In genomic region chr9:33081128-33081851, GRCh38 we compare ENCODE assay signal across 8 cellular contexts. TPM values are rescaled to one million over a fixed set of nuclear protein-coding genes. Genes with fewer than 3 reads are reported as not detected.
DNase-seq lines count a peak whose midpoint lies in the region; ATAC-seq and TF ChIP-seq lines count a peak whose summit lies in the region.

No MANE protein-coding gene starts in this region.

- H3K27me3 ChIP-seq in neural progenitor cell = no peaks in the 10 kb centered on the region
- no peaks in the 10 kb centered on the region for H3K27me3 ChIP-seq in thoracic aorta (replicated peaks; ENCODE audit: insufficient read depth)

- peaks cover 10% of the 10 kb centered on the region for H3K4me1 Mint-ChIP-seq in CD14-positive monocyte
- peaks cover 4% of the 10 kb centered on the region for H3K4me1 Mint-ChIP-seq in neural progenitor cell

- no peaks in the 10 kb centered on the region for H4K20me1 ChIP-seq in neural progenitor cell (ENCODE audit: low read depth)

- no peaks in the 10 kb centered on the region for H3K36me3 ChIP-seq in neural progenitor cell
- H3K36me3 ChIP-seq in thoracic aorta = no peaks in the 10 kb centered on the region

- peaks cover 0 to 2% (median 0%) of the 10 kb centered on the region in 3 donors for H3K27me3 Mint-ChIP-seq in CD14-positive monocyte (ENCODE audit: low read depth in 3 of 3)
- H3K27me3 Mint-ChIP-seq in neural progenitor cell (ENCODE audit: insufficient read depth, low read depth) = peaks cover 10% of the 10 kb centered on the region

- no peaks in the 10 kb centered on the region for H3K9me3 ChIP-seq in neural progenitor cell (ENCODE audit: low read depth)
- no peaks in the 10 kb centered on the region for H3K9me3 ChIP-seq in thoracic aorta

- H3K4me3 Mint-ChIP-seq in CD14-positive monocyte (no peak overlapping the region), neural progenitor cell (no peak overlapping the region)

- H3F3A ChIP-seq in neural progenitor cell (ENCODE audit: low read depth) = peaks cover 8% of the 10 kb centered on the region

- no peak overlapping the region for H3K9ac ChIP-seq in neural progenitor cell

- H3K36me3 Mint-ChIP-seq in CD14-positive monocyte (no peaks in the 10 kb centered on the region), neural progenitor cell (no peaks in the 10 kb centered on the region)

- DNase-seq in CD14-positive monocyte (ENCODE audit: low spot score) (peak; percentile 54), Kasumi-1 (lab: John Stamatoyannopoulos, UW) (peak; percentile 97 to 98), RKO (ENCODE audit: low spot score) (peak; percentile 92), fibroblast of the conjunctiva (ENCODE audit: low read depth) (peak; percentile 92), neural progenitor cell (ENCODE audit: low spot score) (peak; percentile 85), thoracic aorta (ENCODE audit: low spot score) (peak; percentile 49)
- DNase-seq in activated T-helper 9 cell treated with anti-CD3 and anti-CD28 coated beads, Interleukin-2, amount 50 U/mL, for 16 hours (ENCODE audit: low read depth) = peak; percentile 15

- no peak overlapping the region for H3K27ac ChIP-seq in neural progenitor cell
- peak overlapping the region; percentile 14 to 54 for H3K27ac ChIP-seq in thoracic aorta

- intact Hi-C loops in CD14-positive monocyte (cut with micrococcal nuclease) = loop anchor here (2.0 to 5.0 kb wide), 4 partner anchors 51 to 144 kb away; no protein-coding TSS in a partner anchor

- H2AFZ ChIP-seq in neural progenitor cell (replicated peaks) = peak overlapping the region; percentile 94

- H3K9me3 Mint-ChIP-seq in CD14-positive monocyte (peaks cover 0 to 1% (median 0%) of the 10 kb centered on the region in 7 donors), neural progenitor cell (no peaks in the 10 kb centered on the region)

- peaks cover 2% of the 10 kb centered on the region for H3K79me2 ChIP-seq in neural progenitor cell (ENCODE audit: low read depth)

- peak overlapping the region; percentile 76 for H3K4me2 ChIP-seq in neural progenitor cell

- ATAC-seq in GM19455 (IDR thresholded peaks at IDR 0.05; ENCODE audit: unreplicated experiment) (peak; percentile 37), thoracic aorta (ENCODE audit: insufficient number of reproducible peaks, low FRiP score, low read depth) (peak; percentile 76)

- H3K27ac Mint-ChIP-seq in CD14-positive monocyte (no peak overlapping the region), neural progenitor cell (no peak overlapping the region)

- H3K4me1 ChIP-seq in neural progenitor cell (no peaks in the 10 kb centered on the region), thoracic aorta (ENCODE audit: control insufficient read depth in 1 of 2, low read depth in 2 of 2) (peaks cover 21 to 40% of the 10 kb centered on the region in 2 donors)

- TF ChIP-seq CTCF in CD14-positive monocyte (IDR thresholded peaks at IDR 0.05) (peak; percentile 75), neural progenitor cell (IDR thresholded peaks at IDR 0.05) (peak; percentile 90), thoracic aorta (IDR thresholded peaks at IDR 0.05) (peak; percentile 80)

- H3K4me3 ChIP-seq in neural progenitor cell (peak overlapping the region; percentile 42), thoracic aorta (peak overlapping the region; percentile 25)

RNA-seq across cellular contexts. Expression of gene SMU1, which starts 4.8 kb away (rescaled TPM):
- 10 to 100 TPM; 19.3 to 21.7 TPM for polyA plus RNA-seq in CD14-positive monocyte
- total RNA-seq in neural progenitor cell (ENCODE audit: low replicate concordance) (28.6 and 34.9 TPM in 2 replicates), thoracic aorta (10 to 100 TPM; 14.9 to 19.0 TPM)

RNA-seq across cellular contexts. Expression of gene DNAJA1, which starts 56.2 kb away (rescaled TPM):
- polyA plus RNA-seq in CD14-positive monocyte = 10 to 100 TPM; 73.3 to 93.6 TPM
- total RNA-seq in neural progenitor cell (ENCODE audit: low replicate concordance) = 146 and 180 TPM in 2 replicates
- total RNA-seq in thoracic aorta = 100 to 1,000 TPM in 1 of 2 donors, 10 to 100 TPM in 1; 60.5 to 112 TPM

Comparison
In these comparisons a context has a peak if more than half of its experiments do, and no peak if none do; other contexts are left out.
1. DNase-seq: peak in every context shown above with its lines; median percentile 98 in Kasumi-1; 92 in RKO; 92 in fibroblast of the conjunctiva; 85 in neural progenitor cell; 54 in CD14-positive monocyte; 49 in thoracic aorta; 15 in activated T-helper 9 cell treated with anti-CD3 and anti-CD28 coated beads, Interleukin-2, amount 50 U/mL, for 16 hours.